14 cellular contexts compared by ENCODE assay signal in genomic region chr19:2252481-2253105, GRCh38. TPM values are rescaled to one million over a fixed set of nuclear protein-coding genes. Genes with fewer than 3 reads are reported as not detected.
DNase-seq lines count a peak whose midpoint lies in the region; ATAC-seq and TF ChIP-seq lines count a peak whose summit lies in the region.
"Had no signal": no experiment of that assay in that cellular context is flagged by ENCODE, and none has a peak within 500 bp of the region (broad histone marks: within the 10 kb centered on the region; RNA-seq: fewer than 3 reads in every experiment).

No MANE protein-coding gene starts in this region.

- peaks cover 4% of the 10 kb centered on the region for H3K79me2 ChIP-seq in DOHH2 (ENCODE audit: control insufficient read depth, low read length)

- H4K20me1 ChIP-seq in BLaER1 (peaks cover 67% of the 10 kb centered on the region), DOHH2 (ENCODE audit: control insufficient read depth, insufficient read depth, low read depth, low read length) (no peaks in the 10 kb centered on the region)

- peaks cover 12% of the 10 kb centered on the region for H3F3A ChIP-seq in DOHH2 (ENCODE audit: control insufficient read depth, insufficient read depth)

- no peak overlapping the region for H3K27ac Mint-ChIP-seq in activated naive CD8-positive, alpha-beta T cell treated with anti-CD3 and anti-CD28 coated beads for 36 hours
- H3K27ac Mint-ChIP-seq in naive thymus-derived CD4-positive, alpha-beta T cell, result peak overlapping the region in 1 of 9 donors; percentile 9
- H3K27ac Mint-ChIP-seq in Caco-2 (ENCODE audit: unreplicated experiment), result no peak overlapping the region
- H3K27ac Mint-ChIP-seq: activated CD8-positive, alpha-beta memory T cell treated with anti-CD3 and anti-CD28 coated beads, Interleukin-2, amount 10 ng/mL, durations not matched to agents 7 days and 5 days; nephron progenitor cell; type B pancreatic cell had no signal

- no peaks in the 10 kb centered on the region for H3K9me3 Mint-ChIP-seq in activated naive CD8-positive, alpha-beta T cell treated with anti-CD3 and anti-CD28 coated beads for 36 hours
- H3K9me3 Mint-ChIP-seq in naive thymus-derived CD4-positive, alpha-beta T cell, result no peaks in the 10 kb centered on the region
- no peaks in the 10 kb centered on the region for H3K9me3 Mint-ChIP-seq in Caco-2 (ENCODE audit: unreplicated experiment)
- H3K9me3 Mint-ChIP-seq: nephron progenitor cell, type B pancreatic cell had no signal

- no peak for ATAC-seq in naive thymus-derived CD4-positive, alpha-beta T cell
- no peak for ATAC-seq in GM18517 (IDR thresholded peaks at IDR 0.05; ENCODE audit: unreplicated experiment)

- peak overlapping the region; percentile 52 for H3K4me3 Mint-ChIP-seq in activated naive CD8-positive, alpha-beta T cell treated with anti-CD3 and anti-CD28 coated beads for 36 hours
- peak overlapping the region; percentile 50 to 85 (median 78) for H3K4me3 Mint-ChIP-seq in naive thymus-derived CD4-positive, alpha-beta T cell
- H3K4me3 Mint-ChIP-seq in Caco-2 (ENCODE audit: unreplicated experiment), result no peak overlapping the region
- H3K4me3 Mint-ChIP-seq: type B pancreatic cell had no signal

- intact Hi-C loops in naive thymus-derived CD4-positive, alpha-beta T cell (cut with micrococcal nuclease), result loop anchor here in 1 of 2 donors (1.0 to 2.0 kb wide), 4 partner anchors 11 to 21 kb away; partner anchors contain the start of genes PLEKHJ1 and SF3A2
- intact Hi-C loops in Caco-2 (cut with micrococcal nuclease; ENCODE audit: unreplicated experiment), result no loop called here

- H3K4me1 Mint-ChIP-seq in activated naive CD8-positive, alpha-beta T cell treated with anti-CD3 and anti-CD28 coated beads for 36 hours, result peaks cover 2% of the 10 kb centered on the region
- H3K4me1 Mint-ChIP-seq in naive thymus-derived CD4-positive, alpha-beta T cell, result peaks cover 0 to 10% (median 8%) of the 10 kb centered on the region in 7 donors
- H3K4me1 Mint-ChIP-seq in Caco-2 (ENCODE audit: low read depth, unreplicated experiment), result no peaks in the 10 kb centered on the region

- BruUV-seq in Caco-2 (replicated peaks; lab: Mats Ljungman, UMichigan), result no TSS peak

- peak overlapping the region; percentile 89 for H3K4me2 ChIP-seq in BLaER1
- H3K4me2 ChIP-seq in DOHH2 (ENCODE audit: low read length), result peak overlapping the region; percentile 65

- no peak for DNase-seq in activated naive CD8-positive, alpha-beta T cell treated with anti-CD3 and anti-CD28 coated beads for 36 hours
- DNase-seq in naive thymus-derived CD4-positive, alpha-beta T cell, result peak in 1 of 9 donors; percentile 32
- no peak for DNase-seq in Caco-2
- no peak for DNase-seq in NCI-H1092 treated with DMSO at 0.1 percent for 48 hours (lab: John Stamatoyannopoulos, UW)
- no peak for DNase-seq in AG20443 (ENCODE audit: low spot score)
- DNase-seq: NCI-H774; stimulated activated CD4-positive, alpha-beta T cell treated with anti-CD3 and anti-CD28 coated beads, Interleukin-2, amount 100 ng/mL, for 48 hours had no signal

- H3K27me3 Mint-ChIP-seq in activated naive CD8-positive, alpha-beta T cell treated with anti-CD3 and anti-CD28 coated beads for 36 hours, result peaks cover 13% of the 10 kb centered on the region
- peaks cover 0 to 25% (median 0%) of the 10 kb centered on the region in 5 donors for H3K27me3 Mint-ChIP-seq in naive thymus-derived CD4-positive, alpha-beta T cell
- no peaks in the 10 kb centered on the region for H3K27me3 Mint-ChIP-seq in Caco-2 (ENCODE audit: insufficient read depth, unreplicated experiment)

- H3K9me3 ChIP-seq in BLaER1 (no peaks in the 10 kb centered on the region), DOHH2 (ENCODE audit: control insufficient read depth, insufficient read depth, low read length) (no peaks in the 10 kb centered on the region), Caco-2 (no peaks in the 10 kb centered on the region)
- H3K9me3 ChIP-seq in naive thymus-derived CD4-positive, alpha-beta T cell (ENCODE audit: control insufficient read depth in 2 of 3, low read length in 3 of 3), result no peaks in the 10 kb centered on the region

- POLR2A ChIA-PET in naive thymus-derived CD4-positive, alpha-beta T cell (lab: Charles Lee), result interaction anchor here (0.6 to 13.1 kb wide), 9 partner anchors 9 to 355 kb away, joined by 3 to 163 read pairs (median 4); partner anchors contain the start of gene GADD45B
- POLR2A ChIA-PET in Caco-2 (lab: Charles Lee), result no interaction called here

- H3K36me3 Mint-ChIP-seq in activated naive CD8-positive, alpha-beta T cell treated with anti-CD3 and anti-CD28 coated beads for 36 hours, result no peaks in the 10 kb centered on the region
- H3K36me3 Mint-ChIP-seq in naive thymus-derived CD4-positive, alpha-beta T cell, result no peaks in the 10 kb centered on the region
- peaks cover 52% of the 10 kb centered on the region for H3K36me3 Mint-ChIP-seq in Caco-2 (ENCODE audit: insufficient read depth, unreplicated experiment)
- H3K36me3 Mint-ChIP-seq: activated CD8-positive, alpha-beta memory T cell treated with anti-CD3 and anti-CD28 coated beads, Interleukin-2, amount 10 ng/mL, durations not matched to agents 7 days and 5 days; type B pancreatic cell had no signal

- TF ChIP-seq CTCF in DOHH2 (IDR thresholded peaks at IDR 0.05; ENCODE audit: low read depth, low read length, poor library complexity, severe bottlenecking) (no peak), Caco-2 (IDR thresholded peaks at IDR 0.05; ENCODE audit: insufficient read depth in 1 of 2, low read depth in 1 of 2, low read length in 1 of 2, severe bottlenecking in 1 of 2, unreplicated experiment in 1 of 2) (no peak)

- CTCF ChIA-PET in naive thymus-derived CD4-positive, alpha-beta T cell (lab: Charles Lee), result interaction anchor here (0.6 to 1.8 kb wide), 3 partner anchors 13 to 144 kb away, joined by 3 to 7 read pairs (median 4); partner anchors contain the start of gene PLEKHJ1
- CTCF ChIA-PET in Caco-2 (lab: Charles Lee), result interaction anchor here (1.0 kb wide), 1 partner anchor 10 kb away, joined by 3 read pairs; no protein-coding TSS in a partner anchor

- no peaks in the 10 kb centered on the region for H3K9me2 ChIP-seq in DOHH2 (replicated peaks; ENCODE audit: control insufficient read depth, low read length)

- H3K9ac ChIP-seq in BLaER1, result 0 out of 2 replicates have a peak overlapping the region, but pooled peaks have one; percentile 30

- H3K27me3 ChIP-seq in BLaER1 (peaks cover 67% of the 10 kb centered on the region), DOHH2 (ENCODE audit: control insufficient read depth, low read length) (no peaks in the 10 kb centered on the region), Caco-2 (replicated peaks; ENCODE audit: control insufficient read depth, insufficient read depth, low read length) (no peaks in the 10 kb centered on the region)
- no peaks in the 10 kb centered on the region for H3K27me3 ChIP-seq in naive thymus-derived CD4-positive, alpha-beta T cell (ENCODE audit: control insufficient read depth in 2 of 2, insufficient read depth in 2 of 2, low read length in 2 of 2)

- H3K4me1 ChIP-seq in BLaER1, result peaks cover 69% of the 10 kb centered on the region
- peaks cover 45% of the 10 kb centered on the region for H3K4me1 ChIP-seq in DOHH2 (ENCODE audit: control insufficient read depth, low read length)
- H3K4me1 ChIP-seq in naive thymus-derived CD4-positive, alpha-beta T cell (ENCODE audit: control insufficient read depth in 2 of 2, insufficient read depth in 2 of 2, low read length in 2 of 2), result peaks cover 14 to 35% of the 10 kb centered on the region in 2 donors
- H3K4me1 ChIP-seq in Caco-2, result no peaks in the 10 kb centered on the region

- H3K27ac ChIP-seq in BLaER1 (no peak overlapping the region), DOHH2 (ENCODE audit: low read depth, low read length) (no peak overlapping the region)
- H3K27ac ChIP-seq in naive thymus-derived CD4-positive, alpha-beta T cell (ENCODE audit: low read depth, low read length), result no peak overlapping the region
- H3K27ac ChIP-seq: SK-N-MC had no signal

- H3K36me3 ChIP-seq in BLaER1 (peaks cover 25% of the 10 kb centered on the region), DOHH2 (ENCODE audit: control insufficient read depth, low read length) (peaks cover 21% of the 10 kb centered on the region; the same call in 1 of the 2 replicates), Caco-2 (ENCODE audit: control insufficient read depth, insufficient read depth, low read length) (no peaks in the 10 kb centered on the region)
- H3K36me3 ChIP-seq in naive thymus-derived CD4-positive, alpha-beta T cell (ENCODE audit: control insufficient read depth in 2 of 3, insufficient read depth in 3 of 3, low read length in 3 of 3), result peaks cover 0 to 13% (median 2%) of the 10 kb centered on the region in 3 experiments

- H3K4me3 ChIP-seq in BLaER1, result peak overlapping the region; percentile 60
- H3K4me3 ChIP-seq in DOHH2 (ENCODE audit: low read length), result peak overlapping the region; percentile 30
- H3K4me3 ChIP-seq in naive thymus-derived CD4-positive, alpha-beta T cell (ENCODE audit: low read length), result peak overlapping the region; percentile 63
- H3K4me3 ChIP-seq in Caco-2 (ENCODE audit: low read depth, low read length), result no peak overlapping the region
- H3K4me3 ChIP-seq: SK-N-MC had no signal

RNA-seq across cellular contexts. Expression of gene AMH, which starts 3.5 kb away (rescaled TPM):
- 1 to 10 TPM; 7.4 to 10.0 TPM for total RNA-seq in activated naive CD8-positive, alpha-beta T cell treated with anti-CD3 and anti-CD28 coated beads for 36 hours
- total RNA-seq in naive thymus-derived CD4-positive, alpha-beta T cell, result 10 to 100 TPM in 2 of 5 experiments, 1 to 10 TPM in 2, under 1 TPM in 1; 0.37 to 12.9 (median 4.6) TPM
- not detected for polyA plus RNA-seq in naive thymus-derived CD4-positive, alpha-beta T cell
- total RNA-seq in Caco-2 (2022), result 19.3 and 19.4 TPM in 2 replicates

RNA-seq across cellular contexts. Expression of gene JSRP1, which starts 3.6 kb away (rescaled TPM):
- under 1 TPM; 0.45 to 0.50 TPM for total RNA-seq in activated naive CD8-positive, alpha-beta T cell treated with anti-CD3 and anti-CD28 coated beads for 36 hours
- total RNA-seq in naive thymus-derived CD4-positive, alpha-beta T cell, result under 1 TPM in 3 of 5 experiments, not detected in 2; 0.24 to 0.41 (median 0.27) TPM
- under 1 TPM in 1 of 2 donors, not detected in 1; 0.54 TPM for polyA plus RNA-seq in naive thymus-derived CD4-positive, alpha-beta T cell
- not detected in 2 replicates for total RNA-seq in Caco-2 (2022)

RNA-seq across cellular contexts. Expression of gene SF3A2, which starts 16.0 kb away (rescaled TPM):
- 100 to 1,000 TPM; 160 to 162 TPM for total RNA-seq in activated naive CD8-positive, alpha-beta T cell treated with anti-CD3 and anti-CD28 coated beads for 36 hours
- 100 to 1,000 TPM; 131 to 150 (median 133) TPM for total RNA-seq in naive thymus-derived CD4-positive, alpha-beta T cell
- polyA plus RNA-seq in naive thymus-derived CD4-positive, alpha-beta T cell, result 10 to 100 TPM; 22.3 to 34.5 TPM
- 129 and 135 TPM in 2 replicates for total RNA-seq in Caco-2 (2022)

RNA-seq across cellular contexts. Expression of gene PLEKHJ1, which starts 16.5 kb away (rescaled TPM):
- 10 to 100 TPM; 82.7 to 84.6 TPM for total RNA-seq in activated naive CD8-positive, alpha-beta T cell treated with anti-CD3 and anti-CD28 coated beads for 36 hours
- total RNA-seq in naive thymus-derived CD4-positive, alpha-beta T cell, result 10 to 100 TPM; 32.9 to 65.0 (median 50.2) TPM
- polyA plus RNA-seq in naive thymus-derived CD4-positive, alpha-beta T cell, result 100 to 1,000 TPM in 1 of 2 donors, 10 to 100 TPM in 1; 79.5 to 123 TPM
- total RNA-seq in Caco-2 (2022), result 119 TPM in 2 replicates

RNA-seq across cellular contexts. Expression of gene PEAK3, which starts 29.4 kb away (rescaled TPM):
- not detected for total RNA-seq in activated naive CD8-positive, alpha-beta T cell treated with anti-CD3 and anti-CD28 coated beads for 36 hours
- 1 to 10 TPM in 1 of 5 experiments, under 1 TPM in 3, not detected in 1; 0.14 to 3.9 (median 0.45) TPM for total RNA-seq in naive thymus-derived CD4-positive, alpha-beta T cell
- polyA plus RNA-seq in naive thymus-derived CD4-positive, alpha-beta T cell, result under 1 TPM; 0.14 to 0.44 TPM
- total RNA-seq in Caco-2 (2022), result not detected in 2 replicates
